ENCODE assay signal across 8 cellular contexts in genomic region chr15:88894819-88895767, GRCh38. TPM values are rescaled to one million over a fixed set of nuclear protein-coding genes. Genes with fewer than 3 reads are reported as not detected.
DNase-seq lines count a peak whose midpoint lies in the region; ATAC-seq and TF ChIP-seq lines count a peak whose summit lies in the region.

Gene HAPLN3, minus strand, starts transcription at chr15:88895544. Its CDS starts 8,246 bp downstream, at chr15:88887298.

- no peak for TF ChIP-seq CTCF in activated B cell treated with CpG ODN at 0.5 μM for 24 hours (IDR thresholded peaks at IDR 0.05)

- intact Hi-C loops in activated B cell treated with CpG ODN at 0.5 μM for 24 hours (cut with micrococcal nuclease) = loop anchor here (1.0 to 5.0 kb wide), 5 partner anchors 122 to 428 kb away; partner anchors contain the start of genes AEN, MRPL46 and MRPS11

- H3K4me1 Mint-ChIP-seq in activated B cell treated with CpG ODN at 0.5 μM for 24 hours = peaks cover 16% of the 10 kb centered on the region

- POLR2A ChIA-PET in activated B cell treated with CpG ODN at 0.5 μM for 24 hours (lab: Charles Lee) = interaction anchor here (0.7 kb wide), 1 partner anchor 424 kb away, joined by 10 read pairs; no protein-coding TSS in a partner anchor

- H3K27ac Mint-ChIP-seq in activated B cell treated with CpG ODN at 0.5 μM for 24 hours = no peak within 1 kb of the TSS

- DNase-seq in activated B cell treated with CpG ODN at 0.5 μM for 24 hours (peak; percentile 32), cerebellar cortex (ENCODE audit: low spot score) (peak; percentile 55), lung microvascular endothelial cell (ENCODE audit: low read depth in 2 of 2) (peak; percentile 21 to 33), HPDE6-E6E7 (ENCODE audit: extremely low spot score) (no peak)
- peak; percentile 46 for DNase-seq in stimulated activated CD8-positive, alpha-beta memory T cell treated with anti-CD3 and anti-CD28 coated beads, Interleukin-4, amount 100 ng/mL, for 24 hours (ENCODE audit: low read depth)

- H3K36me3 Mint-ChIP-seq in activated B cell treated with CpG ODN at 0.5 μM for 24 hours (ENCODE audit: low read depth) = no peaks in the 10 kb centered on the region

- peak within 1 kb of the TSS; percentile 84 for H3K4me3 Mint-ChIP-seq in activated B cell treated with CpG ODN at 0.5 μM for 24 hours

- peaks cover 6% of the 10 kb centered on the region for H3K27me3 Mint-ChIP-seq in activated B cell treated with CpG ODN at 0.5 μM for 24 hours

- CTCF ChIA-PET in activated B cell treated with CpG ODN at 0.5 μM for 24 hours (lab: Charles Lee) = interaction anchor here (0.9 to 1.0 kb wide), 2 partner anchors 10 to 194 kb away, joined by 3 to 4 read pairs; no protein-coding TSS in a partner anchor

- H3K9me3 Mint-ChIP-seq in activated B cell treated with CpG ODN at 0.5 μM for 24 hours = no peaks in the 10 kb centered on the region

- ATAC-seq in HG03159 (IDR thresholded peaks at IDR 0.05; ENCODE audit: unreplicated experiment) (peak; percentile 47), activated B cell treated with CpG ODN at 0.5 μM for 24 hours (ENCODE audit: low read depth) (peak; percentile 56), HG03108 (IDR thresholded peaks at IDR 0.05; ENCODE audit: unreplicated experiment) (no peak)

- H3K4me3 ChIP-seq in GM08714 (ENCODE audit: low read length) = peak within 1 kb of the TSS; percentile 67; the same call in 1 of the 2 replicates

RNA-seq across cellular contexts. Expression of gene HAPLN3, which starts in this region (rescaled TPM):
- total RNA-seq in activated B cell treated with CpG ODN at 0.5 μM for 24 hours (8.5 and 9.1 TPM in 2 replicates), lung microvascular endothelial cell (56.7 and 76.0 TPM in 2 replicates)
